26 cellular contexts compared by ENCODE assay signal in genomic region chr1:227928811-227929375, GRCh38. TPM values are rescaled to one million over a fixed set of nuclear protein-coding genes. Genes with fewer than 3 reads are reported as not detected.
"Had no signal": no experiment of that assay in that cellular context is flagged by ENCODE, and none has a peak within 500 bp of the region (broad histone marks: within the 10 kb centered on the region; RNA-seq: fewer than 3 reads in every experiment).

No MANE protein-coding gene starts in this region.

- DNase-seq: activated B cell treated with CpG ODN at 0.5 μM for 24 hours; activated CD4-positive, alpha-beta T cell treated with anti-CD3 and anti-CD28 coated beads, Interleukin-2, amount 50 U/mL, for 1 hour; activated CD8-positive, alpha-beta T cell treated with anti-CD3 and anti-CD28 coated beads for 36 hours; activated gamma-delta T cell treated with Interleukin-2 at 50 U/mL for 16 hours; activated naive CD4-positive, alpha-beta T cell treated with anti-CD3 and anti-CD28 coated beads, Interleukin-2, amount 50 U/mL, for 16 hours; activated T-cell treated with anti-CD3 and anti-CD28 coated beads, Interleukin-2, amount 50 U/mL, for 4 hours; amniotic stem cell; brain microvascular endothelial cell; caudate nucleus; foreskin fibroblast; mesendoderm; nephron progenitor cell; stimulated activated CD4-positive, alpha-beta T cell treated with anti-CD3 and anti-CD28 coated beads, Interleukin-1b, Interleukin-23, amount 100 ng/mL, for 48 hours; stimulated activated CD4-positive, alpha-beta T cell treated with anti-CD3 and anti-CD28 coated beads, Interleukin-4, amount 100 ng/mL, for 4 hours; stimulated activated CD8-positive, alpha-beta memory T cell treated with anti-CD3 and anti-CD28 coated beads, Interleukin-4, amount 100 ng/mL, for 48 hours; stimulated activated naive CD8-positive, alpha-beta T cell treated with anti-CD3 and anti-CD28 coated beads, Interleukin-15, amount 100 ng/mL, for 72 hours; substantia nigra; tibial artery had no signal

- H3K4me1 Mint-ChIP-seq: activated B cell treated with CpG ODN at 0.5 μM for 24 hours; stimulated activated memory B cell treated with anti-CD40 and anti-IgM and Interleukin-4, amounts not matched to agents 10 μg/mL and 1 μg/mL and 100 μg/mL, for 72 hours had no signal

- H3K4me2 ChIP-seq: smooth muscle cell had no signal

- H3K27me3 Mint-ChIP-seq: activated B cell treated with CpG ODN at 0.5 μM for 24 hours; activated CD8-positive, alpha-beta T cell treated with anti-CD3 and anti-CD28 coated beads for 36 hours; activated T-helper 17 cell treated with anti-CD3 and anti-CD28 coated beads, Interleukin-2, amount 50 U/mL, for 72 hours; stimulated activated naive CD8-positive, alpha-beta T cell treated with anti-CD3 and anti-CD28 coated beads, Interleukin-15, amount 100 ng/mL, for 72 hours had no signal

- H3K4me3 ChIP-seq: lung, psoas muscle, smooth muscle cell, tibial artery had no signal

- H3K27ac Mint-ChIP-seq: activated B cell treated with CpG ODN at 0.5 μM for 24 hours; activated CD8-positive, alpha-beta T cell treated with anti-CD3 and anti-CD28 coated beads for 36 hours; activated T-helper 17 cell treated with anti-CD3 and anti-CD28 coated beads, Interleukin-2, amount 50 U/mL, for 72 hours; nephron progenitor cell; stimulated activated memory B cell treated with anti-CD40 and anti-IgM and Interleukin-4, amounts not matched to agents 10 μg/mL and 1 μg/mL and 100 μg/mL, for 72 hours; stimulated activated naive CD8-positive, alpha-beta T cell treated with anti-CD3 and anti-CD28 coated beads, Interleukin-15, amount 100 ng/mL, for 72 hours; T-helper 2 cell treated with Interferon-gamma antibody and Interleukin-4, amounts not matched to agents 5 μg/mL and 100 μg/mL, for 36 hours had no signal

- H3K9me3 ChIP-seq: psoas muscle had no signal

- H3K36me3 ChIP-seq: brain microvascular endothelial cell, tibial artery had no signal

- ATAC-seq: activated CD8-positive, alpha-beta T cell treated with anti-CD3 and anti-CD28 coated beads for 36 hours; activated T-cell treated with anti-CD3 and anti-CD28 coated beads, Interleukin-2, amount 50 U/mL, for 4 hours; activated T-helper 17 cell treated with anti-CD3 and anti-CD28 coated beads, Interleukin-2, amount 50 U/mL, for 72 hours; esophagus mucosa; psoas muscle; stimulated activated memory B cell treated with anti-CD40 and anti-IgM and Interleukin-4, amounts not matched to agents 10 μg/mL and 1 μg/mL and 100 μg/mL, for 72 hours; stimulated activated naive CD8-positive, alpha-beta T cell treated with anti-CD3 and anti-CD28 coated beads, Interleukin-15, amount 100 ng/mL, for 72 hours had no signal

- H2AFZ ChIP-seq: parathyroid adenoma had no signal

- H3K36me3 Mint-ChIP-seq: stimulated activated memory B cell treated with anti-CD40 and anti-IgM and Interleukin-4, amounts not matched to agents 10 μg/mL and 1 μg/mL and 100 μg/mL, for 72 hours had no signal

- H3K9ac ChIP-seq: parathyroid adenoma had no signal

- H3K27ac ChIP-seq: brain microvascular endothelial cell, parathyroid adenoma, psoas muscle, tibial artery had no signal

- H3K4me3 Mint-ChIP-seq: activated B cell treated with CpG ODN at 0.5 μM for 24 hours; activated CD8-positive, alpha-beta T cell treated with anti-CD3 and anti-CD28 coated beads for 36 hours; activated T-cell treated with anti-CD3 and anti-CD28 coated beads, Interleukin-2, amount 50 U/mL, for 4 hours; activated T-helper 17 cell treated with anti-CD3 and anti-CD28 coated beads, Interleukin-2, amount 50 U/mL, for 72 hours; nephron progenitor cell; stimulated activated memory B cell treated with anti-CD40 and anti-IgM and Interleukin-4, amounts not matched to agents 10 μg/mL and 1 μg/mL and 100 μg/mL, for 72 hours; stimulated activated naive CD8-positive, alpha-beta T cell treated with anti-CD3 and anti-CD28 coated beads, Interleukin-15, amount 100 ng/mL, for 72 hours; T-helper 2 cell treated with Interferon-gamma antibody and Interleukin-4, amounts not matched to agents 5 μg/mL and 100 μg/mL, for 36 hours had no signal

- H3K27me3 ChIP-seq: brain microvascular endothelial cell, tibial artery had no signal

- H3K79me2 ChIP-seq: parathyroid adenoma had no signal

- H3K9me3 Mint-ChIP-seq: activated B cell treated with CpG ODN at 0.5 μM for 24 hours; activated CD8-positive, alpha-beta T cell treated with anti-CD3 and anti-CD28 coated beads for 36 hours; activated T-cell treated with anti-CD3 and anti-CD28 coated beads, Interleukin-2, amount 50 U/mL, for 4 hours; activated T-helper 17 cell treated with anti-CD3 and anti-CD28 coated beads, Interleukin-2, amount 50 U/mL, for 72 hours; stimulated activated memory B cell treated with anti-CD40 and anti-IgM and Interleukin-4, amounts not matched to agents 10 μg/mL and 1 μg/mL and 100 μg/mL, for 72 hours; stimulated activated naive CD8-positive, alpha-beta T cell treated with anti-CD3 and anti-CD28 coated beads, Interleukin-15, amount 100 ng/mL, for 72 hours; T-helper 2 cell treated with Interferon-gamma antibody and Interleukin-4, amounts not matched to agents 5 μg/mL and 100 μg/mL, for 36 hours had no signal

- H3K4me1 ChIP-seq: parathyroid adenoma had no signal

RNA-seq across cellular contexts. Expression of gene WNT9A, which starts 18.8 kb away (rescaled TPM):
- total RNA-seq: activated B cell treated with CpG ODN at 0.5 μM for 24 hours; activated CD8-positive, alpha-beta T cell treated with anti-CD3 and anti-CD28 coated beads for 36 hours had no signal
